In the genomic region with DNA sequence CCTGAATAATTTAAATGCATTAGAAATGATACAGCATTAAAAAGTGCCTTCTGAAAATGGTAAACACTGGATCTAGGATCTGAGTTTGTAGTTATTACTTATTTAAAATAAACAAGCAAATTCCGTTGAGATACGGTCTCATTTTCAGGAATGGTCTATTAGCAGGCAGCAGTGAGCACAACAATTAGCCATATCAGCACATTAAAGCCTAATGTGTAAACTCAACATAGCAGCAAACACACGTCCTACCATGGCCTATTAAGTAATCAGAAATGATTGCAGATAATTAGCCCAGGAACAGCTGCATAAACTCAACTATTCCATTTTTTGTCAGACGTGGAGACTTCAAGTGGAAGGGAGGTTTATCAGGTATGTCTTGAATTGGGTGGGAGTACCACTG, we compare ENCODE assay signal across 30 cellular contexts.
"Had no signal": no experiment of that assay in that cellular context is flagged by ENCODE, and none has a peak within 500 bp of the region (broad histone marks: within the 10 kb centered on the region; RNA-seq: fewer than 3 reads in every experiment).

No MANE protein-coding gene starts in this region.

- H3K4me1 ChIP-seq: ascending aorta, colonic mucosa, gastrocnemius medialis, left ventricle myocardium inferior, spleen, suprapubic skin, tibial artery, upper lobe of right lung had no signal

- H3K4me3 ChIP-seq: ascending aorta, cardiac muscle cell, colonic mucosa, dorsolateral prefrontal cortex, gastrocnemius medialis, left ventricle myocardium inferior, lung, mucosa of descending colon, spleen, suprapubic skin, tibial artery, upper lobe of right lung had no signal

- DNase-seq: activated CD4-positive, alpha-beta T cell treated with anti-CD3 and anti-CD28 coated beads for 48 hours; activated CD4-positive, alpha-beta T cell treated with anti-CD3 and anti-CD28 coated beads, Interleukin-2, amount 50 U/mL, for 48 hours; activated CD8-positive, alpha-beta memory T cell treated with anti-CD3 and anti-CD28 coated beads, Interleukin-2, amount 50 U/mL, for 48 hours; activated gamma-delta T cell; activated naive CD4-positive, alpha-beta T cell treated with anti-CD3 and anti-CD28 coated beads, Interleukin-2, amount 10 ng/mL, durations not matched to agents 7 days and 5 days; activated naive CD8-positive, alpha-beta T cell treated with anti-CD3 and anti-CD28 coated beads, Interleukin-2, amount 10 ng/mL, durations not matched to agents 7 days and 5 days; activated T-cell treated with anti-CD3 and anti-CD28 coated beads, Interleukin-2, amount 50 U/mL, for 24 hours; cerebellar nuclear complex; colonic mucosa; dorsolateral prefrontal cortex; effector memory CD4-positive, alpha-beta T cell; gastrocnemius medialis; glutamatergic neuron; islet precursor cell; left ventricle myocardium inferior; mesendoderm; mucosa of descending colon; posterior cingulate gyrus; right cardiac atrium; spleen; stimulated activated naive CD4-positive, alpha-beta T cell; tibial artery; upper lobe of right lung had no signal

- H3K9me3 ChIP-seq: ascending aorta, colonic mucosa, gastrocnemius medialis, mucosa of descending colon, suprapubic skin, tibial artery, upper lobe of right lung had no signal

- FAIRE-seq: TTC549 had no signal

- H3K36me3 ChIP-seq: ascending aorta, cardiac muscle cell, colonic mucosa, gastrocnemius medialis, left ventricle myocardium inferior, spleen, suprapubic skin, tibial artery, upper lobe of right lung had no signal

- ATAC-seq: gastrocnemius medialis; mucosa of descending colon; natural killer cell treated with Interleukin-12 subunit alpha and Interleukin-12 subunit beta and Interleukin-15 and Interleukin-18, amount 100 ng/mL, for 72 hours; right cardiac atrium; upper lobe of right lung had no signal

- H3K27ac ChIP-seq: ascending aorta, cardiac muscle cell, colonic mucosa, dorsolateral prefrontal cortex, gastrocnemius medialis, left ventricle myocardium inferior, spleen, suprapubic skin, tibial artery, upper lobe of right lung, VCaP had no signal

- H3K27me3 ChIP-seq: ascending aorta, cardiac muscle cell, colonic mucosa, gastrocnemius medialis, spleen, suprapubic skin, tibial artery, upper lobe of right lung had no signal
